In the genomic region with DNA sequence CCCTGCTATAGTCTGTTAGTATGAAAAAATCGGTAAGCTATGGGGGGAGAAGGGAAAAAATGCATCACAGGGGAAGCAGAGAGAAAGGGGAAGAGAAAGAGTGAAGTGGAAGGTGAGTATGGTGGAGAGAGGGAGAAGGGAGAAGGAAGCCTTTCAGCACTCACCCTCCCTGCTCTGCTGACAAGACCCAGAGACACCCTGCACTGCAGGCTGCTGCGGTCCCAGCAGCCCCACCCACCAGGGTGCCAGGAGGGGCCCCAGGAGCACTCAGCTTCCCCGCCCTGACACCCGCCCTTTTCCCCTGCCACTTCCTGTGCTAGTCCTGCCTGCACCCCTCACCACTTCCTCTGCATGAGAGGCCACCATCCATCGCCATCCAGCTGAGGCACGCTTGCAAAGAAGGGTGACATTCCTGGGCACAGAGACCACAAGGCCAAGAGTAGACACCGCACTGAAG, we compare ENCODE assay signal across 8 cellular contexts. TPM values are rescaled to one million over a fixed set of nuclear protein-coding genes. Genes with fewer than 3 reads are reported as not detected.
A peak's percentile ranks its signal among the peaks of the same experiment; 100 is the strongest.
DNase-seq lines count a peak whose midpoint lies in the region; ATAC-seq and TF ChIP-seq lines count a peak whose summit lies in the region.

No MANE protein-coding gene starts in this region.

- peak overlapping the region; percentile 94 for H3K27ac ChIP-seq in OCI-LY1 (ENCODE audit: low read depth, low read length, poor library complexity, severe bottlenecking)
- H3K27ac ChIP-seq in lung (ENCODE audit: low read depth in 1 of 2, low read length in 1 of 2) = peak overlapping the region in 1 of 2 donors; percentile 44
- H3K27ac ChIP-seq in SK-N-SH (ENCODE audit: low read depth in 2 of 2, low read length in 1 of 2) = no peak overlapping the region

- H3K4me3 ChIP-seq in OCI-LY1 (ENCODE audit: low read depth, low read length, poor library complexity, severe bottlenecking) (peak overlapping the region; percentile 57), lung (no peak overlapping the region), SK-N-SH (ENCODE audit: low read depth in 2 of 2, low read length in 1 of 2) (no peak overlapping the region)

- H3K9me3 ChIP-seq in OCI-LY1 (ENCODE audit: low read length) = no peaks in the 10 kb centered on the region
- H3K9me3 ChIP-seq in lung (ENCODE audit: control insufficient read depth in 2 of 2, insufficient read depth in 1 of 2, low read length in 1 of 2) = no peaks in the 10 kb centered on the region
- H3K9me3 ChIP-seq in SK-N-SH = no peaks in the 10 kb centered on the region

- no peaks in the 10 kb centered on the region for H3K9me2 ChIP-seq in OCI-LY1 (ENCODE audit: low read depth, low read length)
- H3K9me2 ChIP-seq in SK-N-SH = no peaks in the 10 kb centered on the region

- H3K27me3 ChIP-seq in OCI-LY1 (ENCODE audit: insufficient read depth, low read length) = no peaks in the 10 kb centered on the region
- no peaks in the 10 kb centered on the region for H3K27me3 ChIP-seq in lung (ENCODE audit: control insufficient read depth, insufficient read depth)
- H3K27me3 ChIP-seq in SK-N-SH (ENCODE audit: insufficient read depth) = no peaks in the 10 kb centered on the region

- TF ChIP-seq RAD21 in SK-N-SH (IDR thresholded peaks at IDR 0.05; ENCODE audit: low read length) = no peak

- H3K79me2 ChIP-seq in OCI-LY1 (ENCODE audit: insufficient read depth, low read length) (peaks cover 13% of the 10 kb centered on the region), SK-N-SH (ENCODE audit: insufficient read depth) (peaks cover 57% of the 10 kb centered on the region)

- no peak overlapping the region for H2AFZ ChIP-seq in OCI-LY1 (ENCODE audit: low read length)
- no peak overlapping the region for H2AFZ ChIP-seq in SK-N-SH (ENCODE audit: low read depth)

- H4K20me1 ChIP-seq in OCI-LY1 (ENCODE audit: insufficient read depth, low read length) = no peaks in the 10 kb centered on the region
- peaks cover 23% of the 10 kb centered on the region; the same call in 1 of the 2 replicates for H4K20me1 ChIP-seq in SK-N-SH (ENCODE audit: insufficient read depth)

- WGBS in lung, 2 donors = 15 to 36% methylated on average over 7 of the region's 7 CpGs
- WGBS in SK-N-SH (ENCODE audit: low lambda C conversion rate) = 95% methylated on average over 4 of the region's 7 CpGs

- TF ChIP-seq CTCF in OCI-LY1 (IDR thresholded peaks at IDR 0.05; ENCODE audit: low read length) (no peak), lung (IDR thresholded peaks at IDR 0.05; ENCODE audit: control extremely low read depth, extremely low read depth) (no peak), SK-N-SH (IDR thresholded peaks at IDR 0.05) (no peak)

- 0 out of 2 replicates have a peak, but pooled peaks cover 6% of the 10 kb centered on the region for H3F3A ChIP-seq in OCI-LY1 (ENCODE audit: insufficient read depth, low read length)
- H3F3A ChIP-seq in SK-N-SH (replicated peaks; ENCODE audit: insufficient read depth) = no peaks in the 10 kb centered on the region

- H3K36me3 ChIP-seq in OCI-LY1 (ENCODE audit: insufficient read depth, low read length) = no peaks in the 10 kb centered on the region
- no peaks in the 10 kb centered on the region for H3K36me3 ChIP-seq in lung (ENCODE audit: control insufficient read depth in 2 of 2, insufficient read depth in 2 of 2, low read length in 2 of 2)
- no peaks in the 10 kb centered on the region for H3K36me3 ChIP-seq in SK-N-SH (replicated peaks in 1 of 2; ENCODE audit: control insufficient read depth in 1 of 2, insufficient read depth in 2 of 2, low read length in 1 of 2)

- DNase-seq in activated T-helper 1 cell treated with Interleukin-2 at 50 U/mL for 16 hours (ENCODE audit: low read depth) = peak; percentile 89
- peak; percentile 66 for DNase-seq in lung (ENCODE audit: low spot score)
- DNase-seq in stimulated activated naive CD4-positive, alpha-beta T cell (lab: John Stamatoyannopoulos, UW) = peak; percentile 78 to 90 (median 84)
- no peak for DNase-seq in SK-N-SH

- no peak for TF ChIP-seq EP300 in SK-N-SH (IDR thresholded peaks at IDR 0.05; ENCODE audit: borderline replicate concordance in 1 of 2, low read depth in 1 of 2, low read length in 1 of 2)

- H3K4me2 ChIP-seq in OCI-LY1 (ENCODE audit: low read length) (peak overlapping the region; percentile 96), SK-N-SH (no peak overlapping the region)

- ATAC-seq in GM18498 (IDR thresholded peaks at IDR 0.05; ENCODE audit: unreplicated experiment) = peak; percentile 73
- peak; percentile 55 for ATAC-seq in HG02642 (IDR thresholded peaks at IDR 0.05; ENCODE audit: poor library complexity, unreplicated experiment)
- peak; percentile 65 for ATAC-seq in lung (ENCODE audit: insufficient read depth, low FRiP score)
- ATAC-seq in SK-N-SH treated with all-trans-retinoic acid at 6 μM for 48 hours = no peak

- POLR2A ChIA-PET in SK-N-SH (lab: Yijun Ruan, JAX) = no interaction called here

- CTCF ChIA-PET in SK-N-SH (lab: Yijun Ruan, JAX) = interaction anchor here (0.6 to 2.2 kb wide), 4 partner anchors 13 to 275 kb away, joined by 3 to 10 read pairs (median 3); a partner anchor contains a TSS

- H3K9ac ChIP-seq in OCI-LY1 (ENCODE audit: low read length) (peak overlapping the region; percentile 79), SK-N-SH (no peak overlapping the region)

- H3K4me1 ChIP-seq in OCI-LY1 (ENCODE audit: insufficient read depth, low read length, severe bottlenecking) = peaks cover 58% of the 10 kb centered on the region
- H3K4me1 ChIP-seq in lung (ENCODE audit: control insufficient read depth in 2 of 2, insufficient read depth in 2 of 2, low read length in 2 of 2) = peaks cover 0 to 29% of the 10 kb centered on the region in 2 donors
- H3K4me1 ChIP-seq in SK-N-SH (ENCODE audit: control insufficient read depth in 1 of 2, insufficient read depth in 2 of 2, low read depth in 1 of 2, low read length in 1 of 2) = peaks cover 0 to 11% of the 10 kb centered on the region in 2 experiments; a peak in 1 of 4 replicates

TF ChIP-seq in SK-N-SH treated with all-trans-retinoic acid at 6 μM for 48 hours, 23 proteins besides CTCF, POLR2A, EP300 and RAD21 (continues in another document):
- TF ChIP-seq ZNF8 (CRISPR knock-in tag; IDR thresholded peaks at IDR 0.05) (no peak), TOX (CRISPR knock-in tag; IDR thresholded peaks at IDR 0.05; ENCODE audit: borderline replicate concordance) (no peak), ZFP3 (CRISPR knock-in tag; IDR thresholded peaks at IDR 0.05) (no peak), ZFP30 (CRISPR knock-in tag; IDR thresholded peaks at IDR 0.05) (no peak), TCF4 (CRISPR knock-in tag; IDR thresholded peaks at IDR 0.05; ENCODE audit: borderline replicate concordance) (no peak), ZNF565 (CRISPR knock-in tag; conservative IDR thresholded peaks at IDR 0.05; ENCODE audit: low read depth) (no peak), ARNTL (CRISPR knock-in tag; IDR thresholded peaks at IDR 0.05; ENCODE audit: borderline replicate concordance, low read depth) (no peak), RARB (CRISPR knock-in tag; IDR thresholded peaks at IDR 0.05) (no peak), ZC3H10 (CRISPR knock-in tag; IDR thresholded peaks at IDR 0.05) (no peak)
- TF ChIP-seq, protein P1, sequence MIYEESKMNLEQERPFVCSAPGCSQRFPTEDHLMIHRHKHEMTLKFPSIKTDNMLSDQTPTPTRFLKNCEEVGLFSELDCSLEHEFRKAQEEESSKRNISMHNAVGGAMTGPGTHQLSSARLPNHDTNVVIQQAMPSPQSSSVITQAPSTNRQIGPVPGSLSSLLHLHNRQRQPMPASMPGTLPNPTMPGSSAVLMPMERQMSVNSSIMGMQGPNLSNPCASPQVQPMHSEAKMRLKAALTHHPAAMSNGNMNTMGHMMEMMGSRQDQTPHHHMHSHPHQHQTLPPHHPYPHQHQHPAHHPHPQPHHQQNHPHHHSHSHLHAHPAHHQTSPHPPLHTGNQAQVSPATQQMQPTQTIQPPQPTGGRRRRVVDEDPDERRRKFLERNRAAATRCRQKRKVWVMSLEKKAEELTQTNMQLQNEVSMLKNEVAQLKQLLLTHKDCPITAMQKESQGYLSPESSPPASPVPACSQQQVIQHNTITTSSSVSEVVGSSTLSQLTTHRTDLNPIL (CRISPR knock-in tag; IDR thresholded peaks at IDR 0.05; ENCODE audit: low read depth) = no peak

TF ChIP-seq in SK-N-SH, 30 proteins besides CTCF, POLR2A, EP300 and RAD21:
- TF ChIP-seq FOSL2 (IDR thresholded peaks at IDR 0.05; ENCODE audit: borderline replicate concordance, low read depth) = no peak
- TF ChIP-seq, protein P2, sequence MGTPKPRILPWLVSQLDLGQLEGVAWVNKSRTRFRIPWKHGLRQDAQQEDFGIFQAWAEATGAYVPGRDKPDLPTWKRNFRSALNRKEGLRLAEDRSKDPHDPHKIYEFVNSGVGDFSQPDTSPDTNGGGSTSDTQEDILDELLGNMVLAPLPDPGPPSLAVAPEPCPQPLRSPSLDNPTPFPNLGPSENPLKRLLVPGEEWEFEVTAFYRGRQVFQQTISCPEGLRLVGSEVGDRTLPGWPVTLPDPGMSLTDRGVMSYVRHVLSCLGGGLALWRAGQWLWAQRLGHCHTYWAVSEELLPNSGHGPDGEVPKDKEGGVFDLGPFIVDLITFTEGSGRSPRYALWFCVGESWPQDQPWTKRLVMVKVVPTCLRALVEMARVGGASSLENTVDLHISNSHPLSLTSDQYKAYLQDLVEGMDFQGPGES (IDR thresholded peaks at IDR 0.05; ENCODE audit: low read depth, low read length) = no peak
- no peak for TF ChIP-seq SMC3 (IDR thresholded peaks at IDR 0.05; ENCODE audit: low read depth, low read length)
- TF ChIP-seq GABPA (IDR thresholded peaks at IDR 0.05; ENCODE audit: low read depth) = no peak
- TF ChIP-seq ELF1 (IDR thresholded peaks at IDR 0.05) = no peak
- no peak for TF ChIP-seq EZH2phosphoT487 (IDR thresholded peaks at IDR 0.05; ENCODE audit: borderline replicate concordance, low read depth)
- no peak for TF ChIP-seq RCOR1 (IDR thresholded peaks at IDR 0.05; ENCODE audit: low read length)

RNA-seq across cellular contexts. Expression of a gene that starts 12.7 kb away (rescaled TPM):
- total RNA-seq in lung = 10 to 100 TPM; 29.9 to 65.4 TPM
- polyA plus RNA-seq in lung (10 to 100 TPM; 17.2 to 57.3 TPM), SK-N-SH (2012; rRNA removed) (10.1 and 11.0 TPM in 2 replicates)
- 6.6 and 8.2 TPM in 2 replicates for polyA plus RNA-seq in SK-N-SH (2012; cell fraction: cytosol; rRNA removed)
- 34.5 and 39.6 TPM in 2 replicates for polyA plus RNA-seq in SK-N-SH (2012; cell fraction: nucleus; rRNA removed)

RNA-seq across cellular contexts. Expression of a gene that starts 18.7 kb away (rescaled TPM):
- not detected for total RNA-seq in lung
- polyA plus RNA-seq in lung (not detected), SK-N-SH (2012; rRNA removed) (0.10 TPM in 1 of 2 replicates, not detected in the other)
- 0.05 TPM in 1 of 2 replicates, not detected in the other for polyA plus RNA-seq in SK-N-SH (2012; cell fraction: cytosol; rRNA removed)
- not detected in 2 replicates for polyA plus RNA-seq in SK-N-SH (2012; cell fraction: nucleus; rRNA removed)
